Comparison of ENCODE assay signal across 8 cellular contexts in genomic region chr1:61042679-61043009, GRCh38. TPM values are rescaled to one million over a fixed set of nuclear protein-coding genes. Genes with fewer than 3 reads are reported as not detected.
DNase-seq lines count a peak whose midpoint lies in the region; ATAC-seq and TF ChIP-seq lines count a peak whose summit lies in the region.

No MANE protein-coding gene starts in this region.

- peaks cover 16% of the 10 kb centered on the region for H3K27me3 Mint-ChIP-seq in central memory CD8-positive, alpha-beta T cell

- peak overlapping the region in 6 of 12 donors; percentile 55 to 82 (median 74) for H3K27ac ChIP-seq in heart left ventricle
- no peak overlapping the region for H3K27ac ChIP-seq in urinary bladder (ENCODE audit: low read depth)

- no peak for ATAC-seq in heart left ventricle
- ATAC-seq in central memory CD8-positive, alpha-beta T cell (replicated peaks; ENCODE audit: extremely low read depth, poor library complexity, severe bottlenecking), result peak; percentile 34
- ATAC-seq in HG03196 (IDR thresholded peaks at IDR 0.05; ENCODE audit: unreplicated experiment), result no peak

- H3K9ac ChIP-seq in mucosa of stomach (ENCODE audit: low read length), result no peak overlapping the region

- 27 to 38% (median 32%) methylated on average over 16 of the region's 16 CpGs for WGBS in heart left ventricle, 4 donors
- 33% methylated on average over 16 of the region's 16 CpGs for WGBS in urinary bladder

- H3K9me3 Mint-ChIP-seq in central memory CD8-positive, alpha-beta T cell, result no peaks in the 10 kb centered on the region

- H3K36me3 ChIP-seq in heart left ventricle (no peaks in the 10 kb centered on the region), mucosa of stomach (ENCODE audit: control insufficient read depth, insufficient read depth, low read length) (no peaks in the 10 kb centered on the region), urinary bladder (ENCODE audit: insufficient read depth) (no peaks in the 10 kb centered on the region)

- H3K4me1 ChIP-seq in heart left ventricle (peaks cover 0 to 11% (median 4%) of the 10 kb centered on the region in 12 donors), mucosa of stomach (ENCODE audit: control insufficient read depth, insufficient read depth, low read length) (peaks cover 5% of the 10 kb centered on the region), urinary bladder (ENCODE audit: insufficient read depth) (no peaks in the 10 kb centered on the region)

- TF ChIP-seq CTCF in heart left ventricle (IDR thresholded peaks at IDR 0.05), result no peak

- H3K36me3 Mint-ChIP-seq in central memory CD8-positive, alpha-beta T cell (ENCODE audit: insufficient read depth), result peaks cover 1% of the 10 kb centered on the region

- H3K4me3 ChIP-seq in heart left ventricle (peak overlapping the region in 11 of 12 donors; percentile 47 to 67 (median 59)), mucosa of stomach (ENCODE audit: low read length) (peak overlapping the region; percentile 57), urinary bladder (ENCODE audit: low read depth, low read length) (peak overlapping the region; percentile 48)

- H3K4me3 Mint-ChIP-seq in central memory CD8-positive, alpha-beta T cell, result peak overlapping the region; percentile 66

- no peak for TF ChIP-seq POLR2A in heart left ventricle (IDR thresholded peaks at IDR 0.05)

- intact Hi-C loops in heart left ventricle (cut with DNase I), result loop anchor here (1.0 to 10.0 kb wide), 21 partner anchors 65 to 1072 kb away; no protein-coding TSS in a partner anchor
- intact Hi-C loops in cardiac septum (cut with DNase I), result loop anchor here (1.0 to 10.0 kb wide), 5 partner anchors 72 to 1068 kb away; no protein-coding TSS in a partner anchor

- H3K4me1 Mint-ChIP-seq in central memory CD8-positive, alpha-beta T cell, result no peaks in the 10 kb centered on the region

- H3K27ac Mint-ChIP-seq in central memory CD8-positive, alpha-beta T cell (ENCODE audit: low read depth), result no peak overlapping the region

- DNase-seq in heart left ventricle, result no peak
- DNase-seq in cardiac septum (ENCODE audit: low spot score), result no peak
- no peak for DNase-seq in central memory CD8-positive, alpha-beta T cell (ENCODE audit: low spot score in 2 of 2)
- no peak for DNase-seq in NCI-H1417 treated with DMSO at 0.1 percent for 48 hours (lab: John Stamatoyannopoulos, UW)
- DNase-seq in GDM1 (lab: John Stamatoyannopoulos, UW), result no peak

- H3K9me3 ChIP-seq in heart left ventricle (no peaks in the 10 kb centered on the region), mucosa of stomach (ENCODE audit: control insufficient read depth, low read length) (no peaks in the 10 kb centered on the region)

- no peaks in the 10 kb centered on the region for H3K27me3 ChIP-seq in heart left ventricle
- peaks cover 3% of the 10 kb centered on the region for H3K27me3 ChIP-seq in mucosa of stomach (ENCODE audit: control insufficient read depth, insufficient read depth, low read length)

RNA-seq across cellular contexts. Expression of gene NFIA, which starts 39.7 kb away (rescaled TPM):
- 100 to 1,000 TPM in 2 of 9 donors, 10 to 100 TPM in 7; 76.6 to 121 (median 98.5) TPM for total RNA-seq in heart left ventricle
- 10 to 100 TPM; 12.7 to 24.3 TPM for polyA plus RNA-seq in heart left ventricle
- total RNA-seq in cardiac septum, result 78.6 TPM
- 105 TPM for total RNA-seq in urinary bladder
- polyA plus RNA-seq in urinary bladder, result 18.1 TPM
